1 cellular context compared by ENCODE assay signal in the genomic region with DNA sequence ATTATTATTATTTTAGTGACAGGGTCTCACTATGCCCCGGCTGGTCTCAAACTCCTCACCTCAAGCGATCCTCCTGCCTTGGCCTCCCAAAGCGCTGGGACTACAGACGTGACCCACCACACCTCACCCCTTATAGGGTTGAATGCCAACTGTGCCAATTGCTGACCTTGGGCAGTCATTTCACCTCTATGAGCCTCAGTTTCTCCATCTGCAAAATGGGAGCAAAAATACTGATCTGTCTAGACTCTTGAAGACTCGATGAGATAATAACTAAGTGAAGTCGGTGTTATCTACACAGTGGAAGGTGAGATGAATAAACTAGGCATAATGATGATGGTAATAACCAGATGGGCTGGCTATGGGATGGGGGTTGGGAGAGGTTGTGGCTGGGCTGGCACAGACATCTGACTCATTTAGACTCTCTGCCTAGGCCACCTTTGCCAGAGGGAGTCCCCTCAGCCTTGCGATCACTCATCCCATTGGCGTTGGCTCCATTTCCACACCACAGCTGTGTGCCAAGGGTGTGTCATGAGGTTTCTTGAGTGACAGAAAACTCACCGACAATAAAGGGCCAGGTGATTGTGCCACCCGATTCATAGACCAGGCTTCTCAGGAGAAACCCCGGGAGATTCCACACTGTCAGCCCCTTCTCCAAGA.
TF ChIP-seq lines count a peak whose summit lies in the region.

CASP14 (plus strand) TSS at position 596 of the 657 bp plus-strand sequence. CDS start 2,772 bp downstream, outside the sequence.

TF ChIP-seq in HepG2, 621 proteins besides CTCF, POLR2A, EP300 and RAD21:
- TF ChIP-seq IRF2 (CRISPR knock-in tag; IDR thresholded peaks at IDR 0.05) (no peak), WIZ (CRISPR knock-in tag; IDR thresholded peaks at IDR 0.05) (no peak), ZSCAN29 (CRISPR knock-in tag; conservative IDR thresholded peaks at IDR 0.05) (no peak), ZNF674 (CRISPR knock-in tag; IDR thresholded peaks at IDR 0.05; ENCODE audit: low read depth) (no peak), HOXA3 (CRISPR knock-in tag; IDR thresholded peaks at IDR 0.05) (no peak), ZNF225 (CRISPR knock-in tag; IDR thresholded peaks at IDR 0.05) (no peak), ZNF629 (CRISPR knock-in tag; conservative IDR thresholded peaks at IDR 0.05) (peak; percentile 40)
